8 cellular contexts compared by ENCODE assay signal in the genomic region with DNA sequence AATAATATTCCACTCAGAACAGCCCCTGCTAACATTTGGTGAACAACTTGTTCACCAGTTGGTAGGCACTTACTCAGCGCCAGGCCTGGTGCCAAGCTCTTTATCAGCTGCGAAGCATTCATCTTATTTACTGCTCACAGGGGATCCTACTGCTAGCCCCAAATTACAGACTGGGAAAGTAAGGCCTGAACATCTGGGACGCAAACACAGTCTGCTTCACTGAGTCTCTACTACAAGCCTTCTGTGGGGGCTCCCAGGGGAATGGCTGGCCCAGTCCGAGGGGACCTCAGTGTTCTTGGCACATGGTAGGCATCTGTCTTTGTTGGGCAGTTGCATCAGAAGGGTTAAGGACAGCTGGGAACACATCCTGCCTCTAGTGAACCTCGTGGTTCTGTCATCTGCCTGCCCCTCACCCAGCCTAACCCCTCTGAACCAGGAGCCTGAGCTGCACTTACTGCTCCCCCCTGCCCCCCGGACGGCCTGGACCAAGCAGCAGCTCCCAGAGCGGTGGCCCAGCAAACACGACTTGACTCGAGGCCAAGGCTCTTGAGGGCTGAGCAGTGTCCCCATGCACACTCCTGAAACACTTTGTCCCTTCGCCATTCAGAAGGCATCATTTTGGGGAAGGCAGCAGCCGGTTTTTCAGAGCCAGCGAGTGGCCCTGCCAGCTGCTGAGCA. TPM values are rescaled to one million over a fixed set of nuclear protein-coding genes. Genes with fewer than 3 reads are reported as not detected.
DNase-seq lines count a peak whose midpoint lies in the region; TF ChIP-seq lines count a peak whose summit lies in the region.

A gene (plus strand): TSS at position 602 of the 678 bp plus-strand sequence. CDS start 1,342 bp downstream, outside the sequence.

- no peak within 1 kb of the TSS for H3K14ac ChIP-seq in mesenchymal stem cell (ENCODE audit: low read length in 2 of 2)

- H4K91ac ChIP-seq in mesenchymal stem cell (ENCODE audit: low read length), result peak within 1 kb of the TSS; percentile 73

- peak in 1 of 2 donors; percentile 73 for TF ChIP-seq POLR2A in thyroid gland (IDR thresholded peaks at IDR 0.05)

- H3K27ac ChIP-seq in duodenal mucosa (ENCODE audit: low read depth, low read length) (peak within 1 kb of the TSS; percentile 10), mesenchymal stem cell (ENCODE audit: low read length, poor library complexity, severe bottlenecking) (peak within 1 kb of the TSS; percentile 33), thyroid gland (peak within 1 kb of the TSS; percentile 80 to 100 (median 92))
- no peak within 1 kb of the TSS for H3K27ac ChIP-seq in CD8-positive, alpha-beta memory T cell (ENCODE audit: low read depth, low read length)

- peak within 1 kb of the TSS in 1 of 2 donors; percentile 21 for H3K9ac ChIP-seq in duodenal mucosa (ENCODE audit: low read depth in 1 of 2, low read length in 2 of 2)
- peak within 1 kb of the TSS; percentile 88 for H3K9ac ChIP-seq in mesenchymal stem cell (ENCODE audit: low read length)

- peak within 1 kb of the TSS; percentile 57 for H2BK15ac ChIP-seq in mesenchymal stem cell (ENCODE audit: low read depth, poor library complexity, severe bottlenecking)

- H2BK5ac ChIP-seq in mesenchymal stem cell (ENCODE audit: low read depth, low read length, poor library complexity, severe bottlenecking), result no peak within 1 kb of the TSS

- H3K4me3 Mint-ChIP-seq in CD8-positive, alpha-beta memory T cell, result no peak within 1 kb of the TSS

- H3K4me2 ChIP-seq in mesenchymal stem cell (ENCODE audit: low read length, poor library complexity, severe bottlenecking), result no peak within 1 kb of the TSS

- H3K9me3 ChIP-seq in duodenal mucosa (ENCODE audit: control insufficient read depth in 1 of 2, low read length in 2 of 2), result no peaks in the 10 kb centered on the region
- H3K9me3 ChIP-seq in mesenchymal stem cell (ENCODE audit: control insufficient read depth, low read length), result no peaks in the 10 kb centered on the region
- H3K9me3 ChIP-seq in thyroid gland, result no peaks in the 10 kb centered on the region
- H3K9me3 ChIP-seq in CD8-positive, alpha-beta memory T cell (ENCODE audit: low read length), result no peaks in the 10 kb centered on the region

- peaks cover 0 to 9% (median 5%) of the 10 kb centered on the region in 3 donors for H3K4me1 Mint-ChIP-seq in CD8-positive, alpha-beta memory T cell

- H3K4me1 ChIP-seq in duodenal mucosa (ENCODE audit: control insufficient read depth in 1 of 2, insufficient read depth in 2 of 2, low read length in 2 of 2) (peaks cover 8 to 22% of the 10 kb centered on the region in 2 donors), mesenchymal stem cell (ENCODE audit: control insufficient read depth, insufficient read depth, low read depth, low read length) (peaks cover 25% of the 10 kb centered on the region), thyroid gland (peaks cover 58 to 75% of the 10 kb centered on the region in 2 donors)
- H3K4me1 ChIP-seq in CD8-positive, alpha-beta memory T cell (ENCODE audit: insufficient read depth, low read length), result no peaks in the 10 kb centered on the region

- peaks cover 0 to 24% of the 10 kb centered on the region in 2 donors for H3K36me3 ChIP-seq in duodenal mucosa (ENCODE audit: control insufficient read depth in 1 of 2, insufficient read depth in 2 of 2, low read length in 2 of 2)
- peaks cover 15 to 41% of the 10 kb centered on the region in 2 experiments for H3K36me3 ChIP-seq in mesenchymal stem cell (ENCODE audit: control insufficient read depth in 1 of 2, insufficient read depth in 2 of 2, low read depth in 1 of 2, low read length in 2 of 2)
- peaks cover 0 to 2% of the 10 kb centered on the region in 2 donors for H3K36me3 ChIP-seq in thyroid gland
- H3K36me3 ChIP-seq in CD8-positive, alpha-beta memory T cell (ENCODE audit: insufficient read depth, low read length), result peaks cover 8% of the 10 kb centered on the region

- DNase-seq in AG08395 (ENCODE audit: low spot score), result peak; percentile 78
- DNase-seq in NCI-H2171 treated with DMSO at 0.1 percent for 48 hours (lab: John Stamatoyannopoulos, UW), result peak; percentile 95
- peak; percentile 29 for DNase-seq in mesenchymal stem cell
- DNase-seq in thyroid gland, result peak; percentile 97 to 98
- DNase-seq in CD8-positive, alpha-beta memory T cell, result no peak
- DNase-seq in OCI-M2 (lab: John Stamatoyannopoulos, UW; ENCODE audit: unreplicated experiment), result no peak
- no peak for DNase-seq in COR-L47 (lab: John Stamatoyannopoulos, UW)

- no peak within 1 kb of the TSS for H2AFZ ChIP-seq in mesenchymal stem cell (ENCODE audit: low read depth, low read length)

- peak within 1 kb of the TSS; percentile 40 to 77 for H3K18ac ChIP-seq in mesenchymal stem cell (ENCODE audit: low read depth in 1 of 2, low read length in 2 of 2)

- no peaks in the 10 kb centered on the region for H3K27me3 Mint-ChIP-seq in CD8-positive, alpha-beta memory T cell

- H3K27ac Mint-ChIP-seq in CD8-positive, alpha-beta memory T cell, result peak within 1 kb of the TSS in 4 of 8 donors; percentile 29 to 87 (median 55)

- WGBS in mesenchymal stem cell, result 66% methylated on average over 13 of the region's 13 CpGs
- 21 to 25% methylated on average over 13 of the region's 13 CpGs for WGBS in thyroid gland, 2 donors

- H2BK12ac ChIP-seq in mesenchymal stem cell (ENCODE audit: low read length in 2 of 2), result peak within 1 kb of the TSS; percentile 50 to 92

- H3K4ac ChIP-seq in mesenchymal stem cell (ENCODE audit: low read depth in 1 of 2, low read length in 2 of 2), result peak within 1 kb of the TSS; percentile 42 to 80

- no peaks in the 10 kb centered on the region for H3K9me3 Mint-ChIP-seq in CD8-positive, alpha-beta memory T cell

- peak within 1 kb of the TSS; percentile 97 for H4K8ac ChIP-seq in mesenchymal stem cell (ENCODE audit: low read length)

- peak within 1 kb of the TSS; percentile 36 to 53 for H3K4me3 ChIP-seq in duodenal mucosa (ENCODE audit: low read depth in 1 of 2, low read length in 2 of 2)
- H3K4me3 ChIP-seq in mesenchymal stem cell (ENCODE audit: insufficient read depth in 1 of 2, low read depth in 1 of 2, low read length in 2 of 2), result peak within 1 kb of the TSS in 1 of 2 experiments; percentile 78
- H3K4me3 ChIP-seq in thyroid gland (replicated peaks in 1 of 3), result peak within 1 kb of the TSS in 2 of 3 donors; percentile 25 to 42
- H3K4me3 ChIP-seq in CD8-positive, alpha-beta memory T cell (ENCODE audit: low read length), result no peak within 1 kb of the TSS

- CTCF ChIA-PET in CD8-positive, alpha-beta memory T cell (lab: Charles Lee), result interaction anchor here (1.0 to 11.7 kb wide), 2 partner anchors 11 to 59 kb away, joined by 3 to 155 read pairs; no protein-coding TSS in a partner anchor

- intact Hi-C loops in thyroid gland (cut with DNase I), result loop anchor here (5.0 kb wide), 1 partner anchor 38 kb away; a partner anchor contains a TSS

- H3K27me3 ChIP-seq in duodenal mucosa (ENCODE audit: control insufficient read depth in 1 of 2, insufficient read depth in 2 of 2, low read length in 2 of 2) (no peaks in the 10 kb centered on the region), mesenchymal stem cell (ENCODE audit: control insufficient read depth in 1 of 2, insufficient read depth in 1 of 2, low read length in 2 of 2) (no peaks in the 10 kb centered on the region), thyroid gland (no peaks in the 10 kb centered on the region)
- H3K27me3 ChIP-seq in CD8-positive, alpha-beta memory T cell (ENCODE audit: insufficient read depth, low read length, poor library complexity, severe bottlenecking), result no peaks in the 10 kb centered on the region

- peak within 1 kb of the TSS; percentile 99 for H2BK120ac ChIP-seq in mesenchymal stem cell (ENCODE audit: low read depth, low read length)

- peak within 1 kb of the TSS; percentile 17 for H2AK5ac ChIP-seq in mesenchymal stem cell (ENCODE audit: low read length, severe bottlenecking)

- TF ChIP-seq CTCF in thyroid gland (IDR thresholded peaks at IDR 0.05), result no peak

- H3K23ac ChIP-seq in mesenchymal stem cell (ENCODE audit: low read length in 2 of 2), result no peak within 1 kb of the TSS

- POLR2A ChIA-PET in CD8-positive, alpha-beta memory T cell (lab: Charles Lee), result interaction anchor here (0.6 kb wide), 1 partner anchor 25 kb away, joined by 3 read pairs; no protein-coding TSS in a partner anchor

- H3K79me1 ChIP-seq in mesenchymal stem cell (replicated peaks; ENCODE audit: low read length, poor library complexity, severe bottlenecking), result peaks cover 23% of the 10 kb centered on the region

- peaks cover 0 to 27% (median 7%) of the 10 kb centered on the region in 3 donors for H3K36me3 Mint-ChIP-seq in CD8-positive, alpha-beta memory T cell

RNA-seq across cellular contexts. Expression of the gene that starts here (rescaled TPM):
- polyA plus RNA-seq in mesenchymal stem cell (2013, experiment 1 of 2), result 24.3 TPM
- polyA plus RNA-seq in mesenchymal stem cell (2013, experiment 2 of 2), result 25.0 TPM
- total RNA-seq in thyroid gland, result 10 to 100 TPM; 10.1 to 65.3 (median 39.4) TPM
- under 1 TPM in 1 of 2 experiments, not detected in 1; 0.20 TPM for total RNA-seq in CD8-positive, alpha-beta memory T cell
- polyA plus RNA-seq in CD8-positive, alpha-beta memory T cell, result 0.64 TPM

Comparison
In these comparisons a context has a peak if more than half of its experiments do, and no peak if none do; other contexts are left out.
1. RNA of the gene that starts here (total RNA-seq): 10.1 to 65.3 TPM in thyroid gland; 0.20 TPM in CD8-positive, alpha-beta memory T cell; every median in the first group is over 4 times any median in the second.
2. DNase-seq: peak in AG08395 (single experiment), NCI-H2171 treated with DMSO at 0.1 percent for 48 hours (single experiment), mesenchymal stem cell (single experiment) and thyroid gland (2 of 2); none in CD8-positive, alpha-beta memory T cell (0 of 5), OCI-M2 (single experiment) and COR-L47 (single experiment).